ENCODE assay signal across 10 cellular contexts in the genomic region with DNA sequence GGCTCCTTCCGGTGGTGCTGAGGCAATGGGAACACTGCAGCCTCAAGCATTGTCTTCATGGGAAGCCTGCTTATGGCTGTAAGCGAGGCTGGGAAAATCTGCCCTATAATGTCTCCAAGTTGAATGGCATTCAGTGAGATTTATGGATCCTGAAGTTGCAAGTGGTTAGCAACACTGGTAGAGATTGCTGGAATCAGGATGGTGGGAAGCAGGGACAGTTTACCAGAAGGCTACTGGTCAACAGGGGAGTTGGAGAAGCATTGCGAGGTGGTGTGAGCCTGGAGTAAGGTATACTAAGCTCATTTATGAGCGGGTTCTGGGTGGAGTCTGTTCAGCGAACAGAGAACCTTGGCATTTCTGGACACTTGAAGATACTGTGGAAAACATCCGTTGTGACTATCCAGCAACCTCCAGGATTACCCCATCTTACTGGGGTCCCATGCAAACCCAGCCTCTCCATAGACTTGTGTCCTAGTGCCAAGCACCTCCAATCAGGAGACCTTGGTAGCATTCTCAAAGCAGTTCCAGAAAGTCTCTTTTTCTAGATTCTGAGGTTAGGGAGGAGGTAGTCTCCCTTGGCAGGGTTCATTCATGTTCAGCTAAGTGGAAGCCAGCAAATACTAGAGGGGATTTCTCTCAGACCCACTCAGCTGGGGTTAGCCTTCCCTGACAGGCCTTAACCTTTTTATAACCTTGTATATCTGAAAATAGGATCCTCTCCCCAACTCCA. TPM values are rescaled to one million over a fixed set of nuclear protein-coding genes. Genes with fewer than 3 reads are reported as not detected.
A peak's percentile ranks its signal among the peaks of the same experiment; 100 is the strongest.
DNase-seq lines count a peak whose midpoint lies in the region; ATAC-seq and TF ChIP-seq lines count a peak whose summit lies in the region.
"Had no signal": no experiment of that assay in that cellular context is flagged by ENCODE, and none has a peak within 500 bp of the region (broad histone marks: within the 10 kb centered on the region; RNA-seq: fewer than 3 reads in every experiment).

No MANE protein-coding gene starts in this region.

- no peak overlapping the region for H3K9ac ChIP-seq in HUES64 (ENCODE audit: low read depth, low read length)

- peaks cover 31% of the 10 kb centered on the region for H3K36me3 Mint-ChIP-seq in activated naive CD8-positive, alpha-beta T cell treated with anti-CD3 and anti-CD28 coated beads, Interleukin-2, amount 10 ng/mL, durations not matched to agents 7 days and 5 days
- H3K36me3 Mint-ChIP-seq in naive B cell, result peaks cover 8 to 15% of the 10 kb centered on the region in 2 donors

- H3K4me1 ChIP-seq in HUES64 (ENCODE audit: insufficient read depth, low read length), result peaks cover 14% of the 10 kb centered on the region

- H3K4me1 Mint-ChIP-seq in activated naive CD8-positive, alpha-beta T cell treated with anti-CD3 and anti-CD28 coated beads, Interleukin-2, amount 10 ng/mL, durations not matched to agents 7 days and 5 days, result peaks cover 27% of the 10 kb centered on the region
- peaks cover 15 to 36% (median 29%) of the 10 kb centered on the region in 3 donors for H3K4me1 Mint-ChIP-seq in naive B cell

- peak overlapping the region; percentile 35 for H3K27ac Mint-ChIP-seq in activated naive CD8-positive, alpha-beta T cell treated with anti-CD3 and anti-CD28 coated beads, Interleukin-2, amount 10 ng/mL, durations not matched to agents 7 days and 5 days
- peak overlapping the region in 4 of 6 donors; percentile 44 to 80 (median 62) for H3K27ac Mint-ChIP-seq in naive B cell

- H3K27ac ChIP-seq in HUES64 (ENCODE audit: low read depth, low read length), result peak overlapping the region; percentile 40; the same call in 1 of the 2 replicates

- DNase-seq in GM12865 (ENCODE audit: low read depth), result peak; percentile 32
- no peak for DNase-seq in activated naive CD8-positive, alpha-beta T cell treated with anti-CD3 and anti-CD28 coated beads, Interleukin-2, amount 10 ng/mL, durations not matched to agents 7 days and 5 days
- no peak for DNase-seq in naive B cell
- DNase-seq in HuH-7.5 (ENCODE audit: low spot score), result no peak
- DNase-seq in islet precursor cell, result no peak
- DNase-seq in SHP77 treated with DMSO at 0.1 percent for 48 hours (lab: John Stamatoyannopoulos, UW), result no peak
- DNase-seq in iPS-NIHi11 (ENCODE audit: low spot score), result no peak
- DNase-seq: NCI-H1048, retina had no signal

- no peak for TF ChIP-seq CTCF in GM12865 (IDR thresholded peaks at IDR 0.05; ENCODE audit: insufficient read depth, low read depth, low read length, missing control alignments)

- no peak for ATAC-seq in activated naive CD8-positive, alpha-beta T cell treated with anti-CD3 and anti-CD28 coated beads, Interleukin-2, amount 10 ng/mL, durations not matched to agents 7 days and 5 days (ENCODE audit: low read depth)
- peak in 1 of 2 donors; percentile 14 for ATAC-seq in naive B cell (ENCODE audit: low read depth in 2 of 2)

- WGBS in HUES64, result 95% methylated on average over 6 of the region's 6 CpGs

- no peaks in the 10 kb centered on the region for H3K9me3 ChIP-seq in HUES64 (ENCODE audit: insufficient read depth, low read depth, low read length)

- peaks cover 58% of the 10 kb centered on the region for H3K36me3 ChIP-seq in HUES64 (ENCODE audit: insufficient read depth, low read length)

- H3K27me3 Mint-ChIP-seq in activated naive CD8-positive, alpha-beta T cell treated with anti-CD3 and anti-CD28 coated beads, Interleukin-2, amount 10 ng/mL, durations not matched to agents 7 days and 5 days, result no peaks in the 10 kb centered on the region
- no peaks in the 10 kb centered on the region for H3K27me3 Mint-ChIP-seq in naive B cell

- H3K27me3 ChIP-seq in HUES64 (ENCODE audit: insufficient read depth, low read length), result no peaks in the 10 kb centered on the region

- no peak overlapping the region for H3K4me3 Mint-ChIP-seq in activated naive CD8-positive, alpha-beta T cell treated with anti-CD3 and anti-CD28 coated beads, Interleukin-2, amount 10 ng/mL, durations not matched to agents 7 days and 5 days
- no peak overlapping the region for H3K4me3 Mint-ChIP-seq in naive B cell

- H3K9me3 Mint-ChIP-seq in activated naive CD8-positive, alpha-beta T cell treated with anti-CD3 and anti-CD28 coated beads, Interleukin-2, amount 10 ng/mL, durations not matched to agents 7 days and 5 days, result no peaks in the 10 kb centered on the region
- no peaks in the 10 kb centered on the region for H3K9me3 Mint-ChIP-seq in naive B cell

- H3K4me3 ChIP-seq in GM12865 (ENCODE audit: low read depth, low read length) (no peak overlapping the region), HUES64 (ENCODE audit: low read length) (no peak overlapping the region)

- POLR2A ChIA-PET in activated naive CD8-positive, alpha-beta T cell treated with anti-CD3 and anti-CD28 coated beads, Interleukin-2, amount 10 ng/mL, durations not matched to agents 7 days and 5 days (lab: Charles Lee), result interaction anchor here (1.6 to 2.4 kb wide), 3 partner anchors 7 to 30 kb away, joined by 3 to 6 read pairs (median 5); a partner anchor contains a TSS

RNA-seq across cellular contexts. Expression of a gene that starts 7.3 kb away (rescaled TPM):
- 2,839 TPM for polyA plus RNA-seq in HUES64 (2013, experiment 1 of 2)
- polyA plus RNA-seq in HUES64 (2013, experiment 2 of 2), result 2,744 TPM
- total RNA-seq in activated naive CD8-positive, alpha-beta T cell treated with anti-CD3 and anti-CD28 coated beads, Interleukin-2, amount 10 ng/mL, durations not matched to agents 7 days and 5 days, result 1,000 to 10,000 TPM; 1,282 to 1,296 TPM
- polyA plus RNA-seq in naive B cell (ENCODE audit: low read depth in 6 of 6), result 1,000 to 10,000 TPM; 1,144 to 1,512 (median 1,204) TPM

RNA-seq across cellular contexts. Expression of a gene that starts 30.7 kb away (rescaled TPM):
- polyA plus RNA-seq in HUES64 (2013, experiment 1 of 2), result 32.8 TPM
- 27.3 TPM for polyA plus RNA-seq in HUES64 (2013, experiment 2 of 2)
- 10 to 100 TPM; 46.0 to 46.1 TPM for total RNA-seq in activated naive CD8-positive, alpha-beta T cell treated with anti-CD3 and anti-CD28 coated beads, Interleukin-2, amount 10 ng/mL, durations not matched to agents 7 days and 5 days
- 10 to 100 TPM; 44.4 to 70.4 (median 56.5) TPM for polyA plus RNA-seq in naive B cell (ENCODE audit: low read depth in 6 of 6)

RNA-seq across cellular contexts. Expression of a gene that starts 53.6 kb away (rescaled TPM):
- polyA plus RNA-seq in HUES64 (2013, experiment 1 of 2), result 0.60 TPM
- 0.57 TPM for polyA plus RNA-seq in HUES64 (2013, experiment 2 of 2)
- total RNA-seq in activated naive CD8-positive, alpha-beta T cell treated with anti-CD3 and anti-CD28 coated beads, Interleukin-2, amount 10 ng/mL, durations not matched to agents 7 days and 5 days, result not detected
- polyA plus RNA-seq in naive B cell (ENCODE audit: low read depth in 6 of 6), result not detected
